Comparison of ENCODE assay signal across 8 cellular contexts in genomic region chr2:55282110-55282917, GRCh38. TPM values are rescaled to one million over a fixed set of nuclear protein-coding genes. Genes with fewer than 3 reads are reported as not detected.
DNase-seq lines count a peak whose midpoint lies in the region; ATAC-seq and TF ChIP-seq lines count a peak whose summit lies in the region.

No MANE protein-coding gene starts in this region.

- H3K14ac ChIP-seq in trophoblast cell (ENCODE audit: low read length), result peak overlapping the region; percentile 46

- peak overlapping the region; percentile 50 for H3K18ac ChIP-seq in trophoblast cell (ENCODE audit: low read length)

- H3K4me3 Mint-ChIP-seq in activated naive CD8-positive, alpha-beta T cell, result peak overlapping the region; percentile 93

- H3K79me2 ChIP-seq in trophoblast cell (ENCODE audit: control insufficient read depth, insufficient read depth, low read length, poor library complexity), result no peaks in the 10 kb centered on the region

- H4K12ac ChIP-seq in trophoblast cell (ENCODE audit: low read depth, low read length), result peak overlapping the region; percentile 84

- H3K4ac ChIP-seq in trophoblast cell (ENCODE audit: low read depth, low read length), result peak overlapping the region; percentile 47

- peak overlapping the region; percentile 74 for H3K9ac ChIP-seq in trophoblast cell (ENCODE audit: low read length)

- H3K9me3 Mint-ChIP-seq in activated naive CD8-positive, alpha-beta T cell (ENCODE audit: low read depth), result no peaks in the 10 kb centered on the region

- H3K4me3 ChIP-seq in MG63, result peak overlapping the region; percentile 53
- H3K4me3 ChIP-seq in trophoblast cell (ENCODE audit: low read depth, low read length), result peak overlapping the region; percentile 82
- peak overlapping the region; percentile 68 to 86 (median 75) for H3K4me3 ChIP-seq in tibial nerve

- no peaks in the 10 kb centered on the region for H3K27me3 Mint-ChIP-seq in activated naive CD8-positive, alpha-beta T cell

- H3K4me1 ChIP-seq in trophoblast cell (ENCODE audit: control insufficient read depth in 1 of 2, insufficient read depth in 2 of 2, low read length in 2 of 2), result peaks cover 0 to 4% of the 10 kb centered on the region in 2 experiments
- H3K4me1 ChIP-seq in tibial nerve, result peaks cover 0 to 14% (median 3%) of the 10 kb centered on the region in 4 donors

- ATAC-seq in SK-N-SH treated with all-trans-retinoic acid at 6 μM for 48 hours (peak; percentile 27; the same call in 2 of the 3 replicates), Right ventricle myocardium inferior (peak; percentile 99)

- WGBS in trophoblast cell (ENCODE audit: extremely low coverage, insufficient coverage, insufficient read length), result no CpG with 5 or more reads among the region's 60 CpGs
- WGBS in tibial nerve, 2 donors, result 3 to 5% methylated on average over 44 to 46 of the region's 60 CpGs

- no peak overlapping the region for H2BK5ac ChIP-seq in trophoblast cell (ENCODE audit: low read depth, low read length, poor library complexity)

- H2BK12ac ChIP-seq in trophoblast cell (ENCODE audit: low read length), result no peak overlapping the region

- H3K36me3 Mint-ChIP-seq in activated naive CD8-positive, alpha-beta T cell, result peaks cover 4% of the 10 kb centered on the region

- peak in 1 of 2 donors; percentile 38 for TF ChIP-seq POLR2A in tibial nerve (IDR thresholded peaks at IDR 0.05)

- H2AFZ ChIP-seq in trophoblast cell (ENCODE audit: insufficient read depth, low read length, poor library complexity), result peak overlapping the region; percentile 92

- H3K36me3 ChIP-seq in MG63 (0 out of 2 replicates have a peak, but pooled peaks cover 2% of the 10 kb centered on the region), trophoblast cell (ENCODE audit: control insufficient read depth in 1 of 2, insufficient read depth in 2 of 2, low read length in 2 of 2) (no peaks in the 10 kb centered on the region), tibial nerve (peaks cover 0 to 7% (median 0%) of the 10 kb centered on the region in 3 donors)

- no peak overlapping the region for H3K23ac ChIP-seq in trophoblast cell (ENCODE audit: low read length)

- H3K79me1 ChIP-seq in trophoblast cell (ENCODE audit: low read length), result peaks cover 9% of the 10 kb centered on the region

- TF ChIP-seq CTCF in tibial nerve (IDR thresholded peaks at IDR 0.05), result peak in 1 of 5 experiments; percentile 32

- H3K27me3 ChIP-seq in MG63 (no peaks in the 10 kb centered on the region), trophoblast cell (ENCODE audit: insufficient read depth, low read length) (no peaks in the 10 kb centered on the region), tibial nerve (no peaks in the 10 kb centered on the region)

- peak overlapping the region; percentile 90 for H4K8ac ChIP-seq in trophoblast cell (ENCODE audit: low read depth, low read length)

- H3K4me2 ChIP-seq in trophoblast cell (ENCODE audit: low read length), result peak overlapping the region; percentile 64

- H2AK5ac ChIP-seq in trophoblast cell (ENCODE audit: low read length), result no peak overlapping the region

- TF ChIP-seq EP300 in tibial nerve (IDR thresholded peaks at IDR 0.05), result peak in 1 of 2 donors; percentile 84

- H3K9me3 ChIP-seq in MG63 (no peaks in the 10 kb centered on the region), trophoblast cell (ENCODE audit: insufficient read depth, low read depth, low read length) (no peaks in the 10 kb centered on the region), tibial nerve (no peaks in the 10 kb centered on the region)

- peak overlapping the region; percentile 13 for H3K27ac ChIP-seq in trophoblast cell (ENCODE audit: low read depth, low read length)
- peak overlapping the region; percentile 79 to 94 (median 92) for H3K27ac ChIP-seq in tibial nerve

- H4K91ac ChIP-seq in trophoblast cell (ENCODE audit: low read depth, low read length), result peak overlapping the region; percentile 68

- intact Hi-C loops in Right ventricle myocardium inferior (cut with DNase I), result loop anchor here (1.0 to 10.0 kb wide), 3 partner anchors 13 to 232 kb away; partner anchors contain the start of genes CFAP36 and MTIF2

- H3K4me1 Mint-ChIP-seq in activated naive CD8-positive, alpha-beta T cell (ENCODE audit: low read depth), result peaks cover 32% of the 10 kb centered on the region

- DNase-seq in GDM1 (lab: John Stamatoyannopoulos, UW) (peak; percentile 87), HCEC 1CT (peak; percentile 90), MG63 (peak; percentile 88), Right ventricle myocardium inferior (ENCODE audit: missing footprints) (peak; percentile 97), trophoblast cell (peak; percentile 92 to 95), tibial nerve (ENCODE audit: low spot score in 2 of 2) (peak; percentile 62 to 67)

- peak overlapping the region; percentile 95 for H3K27ac Mint-ChIP-seq in activated naive CD8-positive, alpha-beta T cell

- H2BK120ac ChIP-seq in trophoblast cell (ENCODE audit: insufficient read depth, low read length, poor library complexity), result peak overlapping the region; percentile 46

TF ChIP-seq in SK-N-SH treated with all-trans-retinoic acid at 6 μM for 48 hours, 23 proteins besides CTCF, POLR2A, EP300 and RAD21:
- TF ChIP-seq ZFP3 (CRISPR knock-in tag; IDR thresholded peaks at IDR 0.05), result no peak
- TF ChIP-seq TCF4 (CRISPR knock-in tag; IDR thresholded peaks at IDR 0.05; ENCODE audit: borderline replicate concordance), result no peak
- TF ChIP-seq ZNF70 (CRISPR knock-in tag; IDR thresholded peaks at IDR 0.05), result no peak
- TF ChIP-seq, protein P1, sequence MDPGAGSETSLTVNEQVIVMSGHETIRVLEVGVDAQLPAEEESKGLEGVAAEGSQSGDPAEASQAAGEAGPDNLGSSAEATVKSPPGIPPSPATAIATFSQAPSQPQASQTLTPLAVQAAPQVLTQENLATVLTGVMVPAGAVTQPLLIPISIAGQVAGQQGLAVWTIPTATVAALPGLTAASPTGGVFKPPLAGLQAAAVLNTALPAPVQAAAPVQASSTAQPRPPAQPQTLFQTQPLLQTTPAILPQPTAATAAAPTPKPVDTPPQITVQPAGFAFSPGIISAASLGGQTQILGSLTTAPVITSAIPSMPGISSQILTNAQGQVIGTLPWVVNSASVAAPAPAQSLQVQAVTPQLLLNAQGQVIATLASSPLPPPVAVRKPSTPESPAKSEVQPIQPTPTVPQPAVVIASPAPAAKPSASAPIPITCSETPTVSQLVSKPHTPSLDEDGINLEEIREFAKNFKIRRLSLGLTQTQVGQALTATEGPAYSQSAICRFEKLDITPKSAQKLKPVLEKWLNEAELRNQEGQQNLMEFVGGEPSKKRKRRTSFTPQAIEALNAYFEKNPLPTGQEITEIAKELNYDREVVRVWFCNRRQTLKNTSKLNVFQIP (CRISPR knock-in tag; IDR thresholded peaks at IDR 0.05; ENCODE audit: borderline replicate concordance, low read depth), result no peak
- no peak for TF ChIP-seq ZNF565 (CRISPR knock-in tag; conservative IDR thresholded peaks at IDR 0.05; ENCODE audit: low read depth)
- no peak for TF ChIP-seq ZFP30 (CRISPR knock-in tag; IDR thresholded peaks at IDR 0.05)
- TF ChIP-seq, protein P2, sequence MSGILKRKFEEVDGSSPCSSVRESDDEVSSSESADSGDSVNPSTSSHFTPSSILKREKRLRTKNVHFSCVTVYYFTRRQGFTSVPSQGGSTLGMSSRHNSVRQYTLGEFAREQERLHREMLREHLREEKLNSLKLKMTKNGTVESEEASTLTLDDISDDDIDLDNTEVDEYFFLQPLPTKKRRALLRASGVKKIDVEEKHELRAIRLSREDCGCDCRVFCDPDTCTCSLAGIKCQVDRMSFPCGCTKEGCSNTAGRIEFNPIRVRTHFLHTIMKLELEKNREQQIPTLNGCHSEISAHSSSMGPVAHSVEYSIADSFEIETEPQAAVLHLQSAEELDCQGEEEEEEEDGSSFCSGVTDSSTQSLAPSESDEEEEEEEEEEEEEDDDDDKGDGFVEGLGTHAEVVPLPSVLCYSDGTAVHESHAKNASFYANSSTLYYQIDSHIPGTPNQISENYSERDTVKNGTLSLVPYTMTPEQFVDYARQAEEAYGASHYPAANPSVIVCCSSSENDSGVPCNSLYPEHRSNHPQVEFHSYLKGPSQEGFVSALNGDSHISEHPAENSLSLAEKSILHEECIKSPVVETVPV (CRISPR knock-in tag; IDR thresholded peaks at IDR 0.05), result no peak
- no peak for TF ChIP-seq BACH2 (CRISPR knock-in tag; IDR thresholded peaks at IDR 0.05; ENCODE audit: borderline replicate concordance)
- TF ChIP-seq PATZ1 (CRISPR knock-in tag; IDR thresholded peaks at IDR 0.05; ENCODE audit: borderline replicate concordance), result no peak
- no peak for TF ChIP-seq RARB (CRISPR knock-in tag; IDR thresholded peaks at IDR 0.05)
- no peak for TF ChIP-seq ESRRG (CRISPR knock-in tag; IDR thresholded peaks at IDR 0.05)
- TF ChIP-seq ZNF8 (CRISPR knock-in tag; IDR thresholded peaks at IDR 0.05), result no peak
- TF ChIP-seq TOX (CRISPR knock-in tag; IDR thresholded peaks at IDR 0.05; ENCODE audit: borderline replicate concordance), result no peak
- TF ChIP-seq CSDC2 (CRISPR knock-in tag; IDR thresholded peaks at IDR 0.05), result no peak

RNA-seq across cellular contexts. Expression of gene MTIF2, which starts 13.3 kb away (rescaled TPM):
- total RNA-seq in MG63 (2014; rRNA removed; shearing (Covaris generic); ENCODE audit: low replicate concordance), result 40.6 and 93.7 TPM in 2 replicates
- total RNA-seq in Right ventricle myocardium inferior (49.6 TPM), tibial nerve (10 to 100 TPM; 11.8 to 31.9 (median 18.0) TPM)
- polyA plus RNA-seq in trophoblast cell (2013), result 20.1 and 21.2 TPM in 2 replicates

RNA-seq across cellular contexts. Expression of gene RPS27A, which starts 49.8 kb away (rescaled TPM):
- 1,753 and 2,210 TPM in 2 replicates for total RNA-seq in MG63 (2014; rRNA removed; shearing (Covaris generic); ENCODE audit: low replicate concordance)
- total RNA-seq in Right ventricle myocardium inferior (472 TPM), tibial nerve (1,000 to 10,000 TPM in 3 of 4 donors, 100 to 1,000 TPM in 1; 798 to 1,730 (median 1,241) TPM)
- 1,897 and 1,908 TPM in 2 replicates for polyA plus RNA-seq in trophoblast cell (2013)

RNA-seq across cellular contexts. Expression of gene CLHC1, which starts 50.2 kb away (rescaled TPM):
- total RNA-seq in MG63 (2014; rRNA removed; shearing (Covaris generic); ENCODE audit: low replicate concordance), result 2.3 and 3.2 TPM in 2 replicates
- total RNA-seq in Right ventricle myocardium inferior (6.7 TPM), tibial nerve (10 to 100 TPM in 2 of 4 donors, 1 to 10 TPM in 2; 1.7 to 15.6 (median 9.9) TPM)
- polyA plus RNA-seq in trophoblast cell (2013), result 7.7 and 8.0 TPM in 2 replicates

Comparison
In these comparisons a context has a peak if more than half of its experiments do, and no peak if none do; other contexts are left out.
1. Peak in every context shown above with its lines: DNase-seq, ATAC-seq, H3K4me3 ChIP-seq and H3K27ac ChIP-seq.